Comparison of ENCODE assay signal across 10 cellular contexts in genomic region chr12:103880299-103881142, GRCh38. TPM values are rescaled to one million over a fixed set of nuclear protein-coding genes. Genes with fewer than 3 reads are reported as not detected.
A peak's percentile ranks its signal among the peaks of the same experiment; 100 is the strongest.
DNase-seq lines count a peak whose midpoint lies in the region; ATAC-seq and FAIRE-seq lines count a peak whose summit lies in the region.
"Had no signal": no experiment of that assay in that cellular context is flagged by ENCODE, and none has a peak within 500 bp of the region (broad histone marks: within the 10 kb centered on the region; RNA-seq: fewer than 3 reads in every experiment).

No MANE protein-coding gene starts in this region.

- intact Hi-C loops in sciatic nerve (cut with DNase I) = loop anchor here (10.0 kb wide), 1 partner anchor 224 kb away; no protein-coding TSS in a partner anchor

- DNase-seq in NCI-H2227 (lab: John Stamatoyannopoulos, UW; ENCODE audit: unreplicated experiment) (peak; percentile 20), NCI-H2227 treated with DMSO at 0.1 percent for 48 hours (lab: John Stamatoyannopoulos, UW) (no peak), pulmonary artery endothelial cell (ENCODE audit: low read depth, low spot score) (peak; percentile 11), sciatic nerve (ENCODE audit: low spot score) (no peak), urothelium cell line (ENCODE audit: low spot score) (no peak), superior temporal gyrus (ENCODE audit: extremely low spot score) (no peak)
- DNase-seq: activated naive CD4-positive, alpha-beta T cell had no signal

- H3K27me3 Mint-ChIP-seq in T-helper 1 cell treated with Interleukin-12 subunit alpha and Interleukin-12 subunit beta and Interleukin-4 antibody, amounts not matched to agents 30 μg/mL and 1 μg/mL, for 36 hours (ENCODE audit: low read depth) = peaks cover 2% of the 10 kb centered on the region

- peak overlapping the region; percentile 49 for H3K27ac Mint-ChIP-seq in T-helper 1 cell treated with Interleukin-12 subunit alpha and Interleukin-12 subunit beta and Interleukin-4 antibody, amounts not matched to agents 30 μg/mL and 1 μg/mL, for 36 hours

- H3K9me3 Mint-ChIP-seq in T-helper 1 cell treated with Interleukin-12 subunit alpha and Interleukin-12 subunit beta and Interleukin-4 antibody, amounts not matched to agents 30 μg/mL and 1 μg/mL, for 36 hours = no peaks in the 10 kb centered on the region

- peaks cover 32% of the 10 kb centered on the region for H3K4me1 Mint-ChIP-seq in T-helper 1 cell treated with Interleukin-12 subunit alpha and Interleukin-12 subunit beta and Interleukin-4 antibody, amounts not matched to agents 30 μg/mL and 1 μg/mL, for 36 hours (ENCODE audit: low read depth)

- peak; percentile 49 for ATAC-seq in HG03342 (IDR thresholded peaks at IDR 0.05; ENCODE audit: unreplicated experiment)
- no peak for ATAC-seq in sciatic nerve
- ATAC-seq: A549 had no signal

- FAIRE-seq in urothelium cell line (lab: Jason Lieb, UNC) = no peak
- FAIRE-seq: A549 had no signal

- no peak overlapping the region for H3K4me3 Mint-ChIP-seq in T-helper 1 cell treated with Interleukin-12 subunit alpha and Interleukin-12 subunit beta and Interleukin-4 antibody, amounts not matched to agents 30 μg/mL and 1 μg/mL, for 36 hours

- H3K36me3 Mint-ChIP-seq in T-helper 1 cell treated with Interleukin-12 subunit alpha and Interleukin-12 subunit beta and Interleukin-4 antibody, amounts not matched to agents 30 μg/mL and 1 μg/mL, for 36 hours (ENCODE audit: low read depth) = no peaks in the 10 kb centered on the region

RNA-seq across cellular contexts. Expression of gene NT5DC3, which starts 39.5 kb away (rescaled TPM):
- total RNA-seq in pulmonary artery endothelial cell (4.2 and 5.3 TPM in 2 replicates), sciatic nerve (26.2 TPM)

RNA-seq across cellular contexts. Expression of gene HSP90B1, which starts 49.7 kb away (rescaled TPM):
- 668 and 1,188 TPM in 2 replicates for total RNA-seq in pulmonary artery endothelial cell
- total RNA-seq in sciatic nerve = 517 TPM

Comparison
In these comparisons a context has a peak if more than half of its experiments do, and no peak if none do; other contexts are left out.
1. DNase-seq: peak in NCI-H2227 (single experiment) and pulmonary artery endothelial cell (single experiment); none in NCI-H2227 treated with DMSO at 0.1 percent for 48 hours (single experiment), sciatic nerve (single experiment), urothelium cell line (single experiment) and superior temporal gyrus (single experiment).